In genomic region chr10:102777696-102778530, GRCh38 we compare ENCODE assay signal across 10 cellular contexts. TPM values are rescaled to one million over a fixed set of nuclear protein-coding genes. Genes with fewer than 3 reads are reported as not detected.
DNase-seq lines count a peak whose midpoint lies in the region; ATAC-seq and TF ChIP-seq lines count a peak whose summit lies in the region.
"Had no signal": no experiment of that assay in that cellular context is flagged by ENCODE, and none has a peak within 500 bp of the region (broad histone marks: within the 10 kb centered on the region; RNA-seq: fewer than 3 reads in every experiment).

No MANE protein-coding gene starts in this region.

- H3K27ac Mint-ChIP-seq in activated naive CD8-positive, alpha-beta T cell = no peak overlapping the region
- H3K27ac Mint-ChIP-seq in activated naive CD8-positive, alpha-beta T cell treated with anti-CD3 and anti-CD28 coated beads, Interleukin-2, amount 50 U/mL, for 24 hours = no peak overlapping the region
- H3K27ac Mint-ChIP-seq in effector memory CD8-positive, alpha-beta T cell = peak overlapping the region; percentile 18 to 85
- H3K27ac Mint-ChIP-seq in nephron = peak overlapping the region; percentile 99 to 100 (median 100)
- H3K27ac Mint-ChIP-seq in type B pancreatic cell = peak overlapping the region; percentile 83

- peaks cover 77% of the 10 kb centered on the region for H3K4me1 Mint-ChIP-seq in activated naive CD8-positive, alpha-beta T cell (ENCODE audit: low read depth)
- peaks cover 67% of the 10 kb centered on the region for H3K4me1 Mint-ChIP-seq in activated naive CD8-positive, alpha-beta T cell treated with anti-CD3 and anti-CD28 coated beads, Interleukin-2, amount 50 U/mL, for 24 hours
- peaks cover 49 to 53% of the 10 kb centered on the region in 2 donors for H3K4me1 Mint-ChIP-seq in effector memory CD8-positive, alpha-beta T cell (ENCODE audit: low read depth in 2 of 2)
- H3K4me1 Mint-ChIP-seq in nephron (peaks cover 92% of the 10 kb centered on the region), type B pancreatic cell (ENCODE audit: unreplicated experiment) (peaks cover 79% of the 10 kb centered on the region)

- TF ChIP-seq CTCF in nephron (IDR thresholded peaks at IDR 0.05; ENCODE audit: unreplicated experiment in 3 of 3) (no peak), type B pancreatic cell (conservative IDR thresholded peaks at IDR 0.05) (no peak)

- no peaks in the 10 kb centered on the region for H3K27me3 Mint-ChIP-seq in activated naive CD8-positive, alpha-beta T cell
- H3K27me3 Mint-ChIP-seq in activated naive CD8-positive, alpha-beta T cell treated with anti-CD3 and anti-CD28 coated beads, Interleukin-2, amount 50 U/mL, for 24 hours = no peaks in the 10 kb centered on the region
- H3K27me3 Mint-ChIP-seq in effector memory CD8-positive, alpha-beta T cell = no peaks in the 10 kb centered on the region
- H3K27me3 Mint-ChIP-seq in nephron (ENCODE audit: low read depth) (no peaks in the 10 kb centered on the region), type B pancreatic cell (no peaks in the 10 kb centered on the region)

- H3K4me3 Mint-ChIP-seq in activated naive CD8-positive, alpha-beta T cell = peak overlapping the region; percentile 4
- H3K4me3 Mint-ChIP-seq in activated naive CD8-positive, alpha-beta T cell treated with anti-CD3 and anti-CD28 coated beads, Interleukin-2, amount 50 U/mL, for 24 hours = no peak overlapping the region
- no peak overlapping the region for H3K4me3 Mint-ChIP-seq in effector memory CD8-positive, alpha-beta T cell
- H3K4me3 Mint-ChIP-seq in nephron = peak overlapping the region; percentile 75 to 90 (median 86)
- H3K4me3 Mint-ChIP-seq in type B pancreatic cell = peak overlapping the region; percentile 62

- ATAC-seq in activated naive CD8-positive, alpha-beta T cell treated with anti-CD3 and anti-CD28 coated beads, Interleukin-2, amount 50 U/mL, for 24 hours = no peak
- ATAC-seq in effector memory CD8-positive, alpha-beta T cell (replicated peaks) = no peak
- no peak for ATAC-seq in GM18511 (IDR thresholded peaks at IDR 0.05; ENCODE audit: unreplicated experiment)

- H3K36me3 Mint-ChIP-seq in activated naive CD8-positive, alpha-beta T cell = peaks cover 4% of the 10 kb centered on the region
- peaks cover 2% of the 10 kb centered on the region for H3K36me3 Mint-ChIP-seq in activated naive CD8-positive, alpha-beta T cell treated with anti-CD3 and anti-CD28 coated beads, Interleukin-2, amount 50 U/mL, for 24 hours (ENCODE audit: low read depth)
- H3K36me3 Mint-ChIP-seq in effector memory CD8-positive, alpha-beta T cell (ENCODE audit: insufficient read depth) = peaks cover 17% of the 10 kb centered on the region
- H3K36me3 Mint-ChIP-seq in nephron (ENCODE audit: low read depth) (no peaks in the 10 kb centered on the region), type B pancreatic cell (peaks cover 5% of the 10 kb centered on the region)

- no peak for DNase-seq in activated naive CD8-positive, alpha-beta T cell treated with anti-CD3 and anti-CD28 coated beads, Interleukin-2, amount 50 U/mL, for 24 hours
- DNase-seq in effector memory CD8-positive, alpha-beta T cell = no peak
- DNase-seq in type B pancreatic cell (ENCODE audit: extremely low spot score, unreplicated experiment) (no peak), ureter (ENCODE audit: low spot score) (no peak), DMS153 treated with DMSO at 0.1 percent for 48 hours (lab: John Stamatoyannopoulos, UW; ENCODE audit: unreplicated experiment) (no peak)
- DNase-seq: T-helper 2 cell had no signal

- H3K9me3 Mint-ChIP-seq in activated naive CD8-positive, alpha-beta T cell (ENCODE audit: low read depth) = no peaks in the 10 kb centered on the region
- H3K9me3 Mint-ChIP-seq in activated naive CD8-positive, alpha-beta T cell treated with anti-CD3 and anti-CD28 coated beads, Interleukin-2, amount 50 U/mL, for 24 hours = no peaks in the 10 kb centered on the region
- no peaks in the 10 kb centered on the region for H3K9me3 Mint-ChIP-seq in effector memory CD8-positive, alpha-beta T cell
- no peaks in the 10 kb centered on the region for H3K9me3 Mint-ChIP-seq in nephron
- no peaks in the 10 kb centered on the region for H3K9me3 Mint-ChIP-seq in type B pancreatic cell

RNA-seq across cellular contexts. Expression of gene WBP1L, which starts 34.2 kb away (rescaled TPM):
- 40.3 and 80.4 TPM in 2 replicates for total RNA-seq in type B pancreatic cell (ENCODE audit: low replicate concordance)
- 55.2 TPM for total RNA-seq in ureter

RNA-seq across cellular contexts. Expression of gene CYP17A1, which starts 59.3 kb away (rescaled TPM):
- 0.14 TPM in 1 of 2 replicates, not detected in the other for total RNA-seq in type B pancreatic cell (ENCODE audit: low replicate concordance)
- 1.1 TPM for total RNA-seq in ureter
- total RNA-seq: dermis blood vessel endothelial cell had no signal

Comparison
In these comparisons a context has a peak if more than half of its experiments do, and no peak if none do; other contexts are left out.
1. H3K4me3 Mint-ChIP-seq: peak in activated naive CD8-positive, alpha-beta T cell (single experiment), nephron (3 of 3) and type B pancreatic cell (single experiment); none in activated naive CD8-positive, alpha-beta T cell treated with anti-CD3 and anti-CD28 coated beads, Interleukin-2, amount 50 U/mL, for 24 hours (single experiment) and effector memory CD8-positive, alpha-beta T cell (0 of 2).
2. H3K27ac Mint-ChIP-seq: peak in effector memory CD8-positive, alpha-beta T cell (2 of 2), nephron (3 of 3) and type B pancreatic cell (single experiment); none in activated naive CD8-positive, alpha-beta T cell (single experiment) and activated naive CD8-positive, alpha-beta T cell treated with anti-CD3 and anti-CD28 coated beads, Interleukin-2, amount 50 U/mL, for 24 hours (single experiment).